11 cellular contexts compared by ENCODE assay signal in the genomic region with DNA sequence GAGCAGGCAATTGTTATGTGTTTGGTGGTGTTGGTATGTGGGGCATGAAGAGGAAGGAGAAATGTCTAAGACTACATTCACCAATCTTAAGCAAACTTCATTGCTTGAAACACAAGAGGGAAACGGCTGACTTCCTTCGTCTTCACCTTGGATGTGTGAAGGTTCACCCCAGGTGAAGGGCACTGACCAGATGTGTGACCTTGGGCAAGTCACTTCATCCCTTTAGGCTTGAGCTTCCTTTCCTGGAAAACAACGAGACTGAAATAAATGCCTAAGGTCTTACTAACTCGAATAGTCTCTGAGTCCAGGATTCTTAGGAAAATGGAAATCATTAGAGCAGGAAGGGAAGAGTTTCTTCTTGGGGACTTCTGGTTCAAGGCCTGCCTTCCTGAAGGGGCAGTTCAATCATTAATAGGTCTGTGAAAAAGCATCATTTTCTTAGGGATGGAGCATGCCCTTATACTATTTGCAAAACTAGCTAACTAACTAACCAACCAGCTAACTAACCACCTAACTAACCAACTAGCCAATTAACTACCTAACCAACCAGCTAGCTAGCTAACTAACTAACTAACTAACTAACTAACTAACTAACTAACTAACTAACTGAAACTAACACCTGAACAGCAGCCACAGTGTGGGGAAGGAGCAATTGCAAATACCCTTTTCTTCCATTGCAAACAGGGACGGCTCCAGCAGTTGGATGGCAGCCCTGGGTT. TPM values are rescaled to one million over a fixed set of nuclear protein-coding genes. Genes with fewer than 3 reads are reported as not detected.
DNase-seq lines count a peak whose midpoint lies in the region; ATAC-seq and TF ChIP-seq lines count a peak whose summit lies in the region.
"Had no signal": no experiment of that assay in that cellular context is flagged by ENCODE, and none has a peak within 500 bp of the region (broad histone marks: within the 10 kb centered on the region; RNA-seq: fewer than 3 reads in every experiment).

No MANE protein-coding gene starts in this region.

- H3K79me2 ChIP-seq in trophoblast cell (ENCODE audit: control insufficient read depth, insufficient read depth, low read length, poor library complexity) = no peaks in the 10 kb centered on the region

- H2BK5ac ChIP-seq in IMR-90 (ENCODE audit: low read depth, low read length, poor library complexity, severe bottlenecking) (no peak overlapping the region), trophoblast cell (ENCODE audit: low read depth, low read length, poor library complexity) (peak overlapping the region; percentile 73)

- intact Hi-C loops in IMR-90 (cut with micrococcal nuclease) = no loop called here
- intact Hi-C loops in mucosa of descending colon (cut with DNase I, micrococcal nuclease) = no loop called here

- peak overlapping the region; percentile 76 for H2AFZ ChIP-seq in IMR-90 (replicated peaks; ENCODE audit: low read length, poor library complexity)
- no peak overlapping the region for H2AFZ ChIP-seq in trophoblast cell (ENCODE audit: insufficient read depth, low read length, poor library complexity)

- no peak for TF ChIP-seq CTCF in IMR-90 (conservative IDR thresholded peaks at IDR 0.05; ENCODE audit: low read depth, low read length)
- no peak for TF ChIP-seq CTCF in coronary artery (IDR thresholded peaks at IDR 0.05)
- no peak for TF ChIP-seq CTCF in mucosa of descending colon (IDR thresholded peaks at IDR 0.05)

- no peak overlapping the region for H4K12ac ChIP-seq in trophoblast cell (ENCODE audit: low read depth, low read length)

- peak overlapping the region; percentile 88 for H2BK12ac ChIP-seq in trophoblast cell (ENCODE audit: low read length)

- H3K9me1 ChIP-seq in IMR-90 (ENCODE audit: insufficient read depth, low read length) = peaks cover 6% of the 10 kb centered on the region

- H3K4ac ChIP-seq in IMR-90 (ENCODE audit: low read depth, low read length) (peak overlapping the region; percentile 19; the same call in 1 of the 2 replicates), trophoblast cell (ENCODE audit: low read depth, low read length) (no peak overlapping the region)

- no peak overlapping the region for H3K56ac ChIP-seq in IMR-90 (ENCODE audit: extremely low read depth, insufficient read depth, low read length)

- H3K27ac ChIP-seq in IMR-90 (ENCODE audit: insufficient read depth, low read length) (no peak overlapping the region), coronary artery (peak overlapping the region in 1 of 2 donors; percentile 37), trophoblast cell (ENCODE audit: low read depth, low read length) (no peak overlapping the region)
- H3K27ac ChIP-seq: testis had no signal

- WGBS in IMR-90 (ENCODE audit: extremely low coverage in 2 of 2, insufficient read length in 1 of 2), 2 experiments = 80% methylated on average over 1 of the region's 5 CpGs; no CpG with 5 or more reads in 1 of the 2 experiments
- no CpG with 5 or more reads among the region's 5 CpGs for WGBS in trophoblast cell (ENCODE audit: extremely low coverage, insufficient coverage, insufficient read length)

- no peaks in the 10 kb centered on the region for H3K27me3 ChIP-seq in IMR-90 (ENCODE audit: control insufficient read depth, insufficient read depth, low read length)
- no peaks in the 10 kb centered on the region for H3K27me3 ChIP-seq in trophoblast cell (ENCODE audit: insufficient read depth, low read length)
- H3K27me3 ChIP-seq: testis had no signal

- H3K36me3 ChIP-seq in IMR-90 (ENCODE audit: control insufficient read depth, insufficient read depth, low read length) (no peaks in the 10 kb centered on the region), trophoblast cell (ENCODE audit: control insufficient read depth in 1 of 2, insufficient read depth in 2 of 2, low read length in 2 of 2) (no peaks in the 10 kb centered on the region), mucosa of descending colon (ENCODE audit: low read depth) (no peaks in the 10 kb centered on the region)

- H4K8ac ChIP-seq in IMR-90 (ENCODE audit: low read depth in 2 of 2, low read length in 2 of 2) (peak overlapping the region in 1 of 2 experiments; percentile 53; a peak in 2 of 4 replicates), trophoblast cell (ENCODE audit: low read depth, low read length) (no peak overlapping the region)

- no peak overlapping the region; the same call in 1 of the 2 replicates for H4K5ac ChIP-seq in IMR-90 (ENCODE audit: low read depth, low read length)

- TF ChIP-seq RAD21 in IMR-90 (IDR thresholded peaks at IDR 0.05; ENCODE audit: low read length) = no peak

- H2BK120ac ChIP-seq in IMR-90 (ENCODE audit: low read depth, low read length) (peak overlapping the region; percentile 28), trophoblast cell (ENCODE audit: insufficient read depth, low read length, poor library complexity) (peak overlapping the region; percentile 67)

- H2AK9ac ChIP-seq in IMR-90 (replicated peaks; ENCODE audit: low read depth, low read length, poor library complexity) = no peak overlapping the region

- H3K18ac ChIP-seq in IMR-90 (ENCODE audit: low read depth, low read length) (peak overlapping the region; percentile 19; the same call in 1 of the 2 replicates), trophoblast cell (ENCODE audit: low read length) (no peak overlapping the region)

- H3K4me2 ChIP-seq in IMR-90 (ENCODE audit: low read depth, low read length) = no peak overlapping the region
- no peak overlapping the region for H3K4me2 ChIP-seq in trophoblast cell (ENCODE audit: low read length)

- H4K91ac ChIP-seq in IMR-90 (ENCODE audit: insufficient read depth, low read depth, low read length) (no peak overlapping the region), trophoblast cell (ENCODE audit: low read depth, low read length) (peak overlapping the region; percentile 70)

- H3K23ac ChIP-seq in IMR-90 (ENCODE audit: low read depth, low read length) (no peak overlapping the region; the same call in 1 of the 2 replicates), trophoblast cell (ENCODE audit: low read length) (no peak overlapping the region)

- no peak for ATAC-seq in IMR-90 (ENCODE audit: low read depth)
- ATAC-seq in GM19035 (IDR thresholded peaks at IDR 0.05; ENCODE audit: unreplicated experiment) = no peak
- ATAC-seq in mucosa of descending colon = no peak

- H2AK5ac ChIP-seq in IMR-90 (ENCODE audit: low read depth, low read length) (peak overlapping the region; percentile 36; the same call in 1 of the 2 replicates), trophoblast cell (ENCODE audit: low read length) (peak overlapping the region; percentile 45)

- no peak overlapping the region for H3K9ac ChIP-seq in IMR-90 (ENCODE audit: low read depth, low read length)
- H3K9ac ChIP-seq in trophoblast cell (ENCODE audit: low read length) = no peak overlapping the region

- H3K9me3 ChIP-seq in IMR-90 (ENCODE audit: control insufficient read depth, insufficient read depth, low read length) = peaks cover 2% of the 10 kb centered on the region; the same call in 1 of the 2 replicates
- H3K9me3 ChIP-seq in trophoblast cell (ENCODE audit: insufficient read depth, low read depth, low read length) = peaks cover 1% of the 10 kb centered on the region
- H3K9me3 ChIP-seq in mucosa of descending colon = no peaks in the 10 kb centered on the region
- H3K9me3 ChIP-seq: testis had no signal

- no peak for TF ChIP-seq POLR2A in IMR-90 (IDR thresholded peaks at IDR 0.05; ENCODE audit: low read depth, low read length)

- no peaks in the 10 kb centered on the region for H4K20me1 ChIP-seq in IMR-90 (ENCODE audit: insufficient read depth, low read length)

- H2BK20ac ChIP-seq in IMR-90 (ENCODE audit: low read depth, low read length) = peak overlapping the region; percentile 87

- H3K4me1 ChIP-seq in IMR-90 (ENCODE audit: control insufficient read depth, insufficient read depth, low read length) (peaks cover 4% of the 10 kb centered on the region), trophoblast cell (ENCODE audit: control insufficient read depth in 1 of 2, insufficient read depth in 2 of 2, low read length in 2 of 2) (peaks cover 25 to 26% of the 10 kb centered on the region in 2 experiments), mucosa of descending colon (ENCODE audit: low read depth) (no peaks in the 10 kb centered on the region)
- H3K4me1 ChIP-seq: testis had no signal

- H3K79me1 ChIP-seq in IMR-90 (ENCODE audit: low read depth in 1 of 2, low read length in 2 of 2) (no peaks in the 10 kb centered on the region), trophoblast cell (ENCODE audit: low read length) (peaks cover 22% of the 10 kb centered on the region)

- H3K4me3 ChIP-seq in IMR-90 (ENCODE audit: insufficient read depth, low read depth, low read length) = no peak overlapping the region
- peak overlapping the region; percentile 3 for H3K4me3 ChIP-seq in coronary artery
- H3K4me3 ChIP-seq in trophoblast cell (ENCODE audit: low read depth, low read length) = no peak overlapping the region
- H3K4me3 ChIP-seq in mucosa of descending colon = no peak overlapping the region
- H3K4me3 ChIP-seq: testis had no signal

- in situ Hi-C loops in IMR-90 (cut with MboI; ENCODE audit: low sequenced_read_pairs) = no loop called here

- H2BK15ac ChIP-seq in IMR-90 (ENCODE audit: low read depth, low read length) = peak overlapping the region; percentile 28; the same call in 1 of the 3 replicates

- no TSS peak for BruUV-seq in IMR-90 (replicated peaks; lab: Mats Ljungman, UMichigan)

- CTCF ChIA-PET in IMR-90 (lab: Yijun Ruan, JAX) = interaction anchor here (0.6 kb wide), 1 partner anchor 1534 kb away, joined by 3 read pairs; no protein-coding TSS in a partner anchor

- POLR2A ChIA-PET in IMR-90 (lab: Charles Lee; ENCODE audit: unreplicated experiment) = interaction anchor here (0.5 kb wide), 1 partner anchor 41 kb away, joined by 3 read pairs; no protein-coding TSS in a partner anchor

- dilution Hi-C loops in IMR-90 (cut with HindIII; ENCODE audit: low sequenced_read_pairs, unreplicated experiment) = no loop called here

- DNase-seq in ELR (ENCODE audit: low read depth) (peak; percentile 36), IMR-90 (no peak), coronary artery (ENCODE audit: low spot score) (no peak), trophoblast cell (peak in 1 of 2 donors; percentile 49), GOT3 (lab: John Stamatoyannopoulos, UW) (no peak), mucosa of descending colon (no peak)
- DNase-seq: cerebellar nuclear complex, DMS 273 treated with DMSO at 0.1 percent for 48 hours, NCI-H1930 had no signal

- H3K14ac ChIP-seq in IMR-90 (replicated peaks; ENCODE audit: low read depth, low read length) (no peak overlapping the region; the same call in 1 of the 2 replicates), trophoblast cell (ENCODE audit: low read length) (peak overlapping the region; percentile 35)

TF ChIP-seq in IMR-90, 13 proteins besides CTCF, POLR2A, EP300 and RAD21:
- no peak for TF ChIP-seq RFX5 (IDR thresholded peaks at IDR 0.05; ENCODE audit: low read depth, low read length)

RNA-seq across cellular contexts. Expression of a gene that starts 31.5 kb away (rescaled TPM):
- total RNA-seq in IMR-90 (2012; rRNA removed) = 137 and 570 TPM in 2 replicates
- polyA plus RNA-seq in IMR-90 (2012; rRNA removed) = 106 and 201 TPM in 2 replicates
- 69.6 and 82.0 TPM in 2 replicates for polyA plus RNA-seq in IMR-90 (2012; cell fraction: cytosol; rRNA removed)
- polyA plus RNA-seq in IMR-90 (2012; cell fraction: nucleus; rRNA removed; ENCODE audit: low replicate concordance) = 81.8 and 230 TPM in 2 replicates
- polyA plus RNA-seq in trophoblast cell (2013) = 10.1 and 10.7 TPM in 2 replicates
- 100 to 1,000 TPM; 245 to 680 (median 667) TPM for total RNA-seq in mucosa of descending colon
